In the genomic region with DNA sequence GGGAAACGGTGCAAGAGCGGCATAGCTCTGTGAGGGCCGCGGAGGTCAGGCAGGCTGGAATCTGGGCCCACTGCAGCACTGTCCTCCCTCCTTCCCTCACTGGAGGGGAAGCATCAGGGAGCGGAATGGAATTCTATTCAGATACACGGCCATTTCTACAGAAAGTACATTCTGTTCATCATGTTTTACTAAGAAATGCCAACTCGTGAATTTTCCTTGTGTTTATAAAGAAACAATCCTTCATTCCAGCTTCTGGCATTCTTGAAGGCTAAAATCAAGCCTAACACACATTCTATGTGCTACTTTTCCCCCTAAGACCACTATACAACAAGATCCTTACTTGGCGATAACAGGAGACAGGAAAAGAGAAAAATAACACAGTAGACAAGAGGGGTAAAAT, we compare ENCODE assay signal across 19 cellular contexts.
DNase-seq lines count a peak whose midpoint lies in the region; ATAC-seq and TF ChIP-seq lines count a peak whose summit lies in the region.
"Had no signal": no experiment of that assay in that cellular context is flagged by ENCODE, and none has a peak within 500 bp of the region (broad histone marks: within the 10 kb centered on the region; RNA-seq: fewer than 3 reads in every experiment).

No MANE protein-coding gene starts in this region.

- no peak overlapping the region for H4K91ac ChIP-seq in IMR-90 (ENCODE audit: insufficient read depth, low read depth, low read length)

- H3K9ac ChIP-seq in IMR-90 (ENCODE audit: low read depth, low read length) (no peak overlapping the region), neural progenitor cell (no peak overlapping the region)

- no peaks in the 10 kb centered on the region for H3F3A ChIP-seq in neural progenitor cell (ENCODE audit: low read depth)

- no peak overlapping the region for H2BK120ac ChIP-seq in IMR-90 (ENCODE audit: low read depth, low read length)

- no peak overlapping the region for H4K5ac ChIP-seq in IMR-90 (ENCODE audit: low read depth, low read length)

- H2BK20ac ChIP-seq in IMR-90 (ENCODE audit: low read depth, low read length): no peak overlapping the region

- CTCF ChIA-PET in IMR-90 (lab: Yijun Ruan, JAX): no interaction called here

- no peak overlapping the region for H2BK5ac ChIP-seq in IMR-90 (ENCODE audit: low read depth, low read length, poor library complexity, severe bottlenecking)

- peaks cover 73% of the 10 kb centered on the region for H3K36me3 Mint-ChIP-seq in neural progenitor cell
- peaks cover 36% of the 10 kb centered on the region for H3K36me3 Mint-ChIP-seq in type B pancreatic cell
- H3K36me3 Mint-ChIP-seq: CD4-positive, CD25-positive, alpha-beta regulatory T cell had no signal

- DNase-seq in IMR-90: no peak
- DNase-seq in left kidney (ENCODE audit: low read depth, low spot score): peak; percentile 48
- DNase-seq in neural progenitor cell (ENCODE audit: low spot score): no peak
- DNase-seq in type B pancreatic cell (ENCODE audit: extremely low spot score, unreplicated experiment): no peak
- no peak for DNase-seq in NCI-H1048 (lab: John Stamatoyannopoulos, UW)
- DNase-seq in foreskin fibroblast: no peak
- DNase-seq: ACHN; BE2C; C1 segment of cervical spinal cord; CD4-positive, CD25-positive, alpha-beta regulatory T cell; CD8-positive, alpha-beta memory T cell; DMS 273 treated with DMSO at 0.1 percent for 48 hours; DMS53; DND-41; EL; H9 had no signal

- H3K9me3 ChIP-seq in IMR-90 (ENCODE audit: control insufficient read depth, insufficient read depth, low read length): no peaks in the 10 kb centered on the region
- H3K9me3 ChIP-seq in neural progenitor cell (ENCODE audit: low read depth): no peaks in the 10 kb centered on the region
- H3K9me3 ChIP-seq: BE2C had no signal

- H3K18ac ChIP-seq in IMR-90 (ENCODE audit: low read depth, low read length): no peak overlapping the region

- no peaks in the 10 kb centered on the region; the same call in 1 of the 2 replicates for H3K9me1 ChIP-seq in IMR-90 (ENCODE audit: insufficient read depth, low read length)

- no peak overlapping the region for H2AFZ ChIP-seq in IMR-90 (replicated peaks; ENCODE audit: low read length, poor library complexity)
- H2AFZ ChIP-seq in neural progenitor cell (replicated peaks): no peak overlapping the region

- WGBS in IMR-90 (ENCODE audit: extremely low coverage in 2 of 2, insufficient read length in 1 of 2), 2 experiments: no CpG with 5 or more reads among the region's 8 CpGs

- H3K27me3 ChIP-seq in IMR-90 (ENCODE audit: control insufficient read depth, insufficient read depth, low read length) (no peaks in the 10 kb centered on the region), neural progenitor cell (no peaks in the 10 kb centered on the region)
- H3K27me3 ChIP-seq: BE2C had no signal

- no peaks in the 10 kb centered on the region for H3K79me1 ChIP-seq in IMR-90 (ENCODE audit: low read depth in 1 of 2, low read length in 2 of 2)

- no peak overlapping the region for H3K4ac ChIP-seq in IMR-90 (ENCODE audit: low read depth, low read length)

- H3K4me1 ChIP-seq in IMR-90 (ENCODE audit: control insufficient read depth, insufficient read depth, low read length) (no peaks in the 10 kb centered on the region), neural progenitor cell (no peaks in the 10 kb centered on the region)
- H3K4me1 ChIP-seq: BE2C had no signal

- no TSS peak for BruUV-seq in IMR-90 (replicated peaks; lab: Mats Ljungman, UMichigan)

- no peaks in the 10 kb centered on the region for H3K27me3 Mint-ChIP-seq in neural progenitor cell (ENCODE audit: insufficient read depth, low read depth)
- no peaks in the 10 kb centered on the region for H3K27me3 Mint-ChIP-seq in type B pancreatic cell
- H3K27me3 Mint-ChIP-seq: CD4-positive, CD25-positive, alpha-beta regulatory T cell had no signal

- no peak for TF ChIP-seq POLR2A in IMR-90 (IDR thresholded peaks at IDR 0.05; ENCODE audit: low read depth, low read length)

- H2AK9ac ChIP-seq in IMR-90 (replicated peaks; ENCODE audit: low read depth, low read length, poor library complexity): no peak overlapping the region

- H2AK5ac ChIP-seq in IMR-90 (ENCODE audit: low read depth, low read length): no peak overlapping the region

- POLR2A ChIA-PET in IMR-90 (lab: Charles Lee; ENCODE audit: unreplicated experiment): no interaction called here

- ATAC-seq in IMR-90 (ENCODE audit: low read depth) (no peak), GM21367 (IDR thresholded peaks at IDR 0.05; ENCODE audit: unreplicated experiment) (no peak)
- ATAC-seq: GM12878, HepG2 had no signal

- no peak overlapping the region for H3K23ac ChIP-seq in IMR-90 (ENCODE audit: low read depth, low read length)

- dilution Hi-C loops in IMR-90 (cut with HindIII; ENCODE audit: low sequenced_read_pairs, unreplicated experiment): no loop called here

- in situ Hi-C loops in IMR-90 (cut with MboI; ENCODE audit: low sequenced_read_pairs): no loop called here

- H3K4me2 ChIP-seq in IMR-90 (ENCODE audit: low read depth, low read length) (no peak overlapping the region), neural progenitor cell (no peak overlapping the region)

- H3K56ac ChIP-seq in IMR-90 (ENCODE audit: extremely low read depth, insufficient read depth, low read length): no peak overlapping the region

- no peak overlapping the region for H3K27ac ChIP-seq in IMR-90 (ENCODE audit: insufficient read depth, low read length)
- H3K27ac ChIP-seq in neural progenitor cell: no peak overlapping the region

- no peak overlapping the region for H4K8ac ChIP-seq in IMR-90 (ENCODE audit: low read depth in 2 of 2, low read length in 2 of 2)

- peaks cover 11% of the 10 kb centered on the region for H3K4me1 Mint-ChIP-seq in neural progenitor cell
- peaks cover 21% of the 10 kb centered on the region for H3K4me1 Mint-ChIP-seq in type B pancreatic cell (ENCODE audit: unreplicated experiment)
- H3K4me1 Mint-ChIP-seq: H9 had no signal

- H2BK15ac ChIP-seq in IMR-90 (ENCODE audit: low read depth, low read length): no peak overlapping the region

- no peaks in the 10 kb centered on the region for H3K79me2 ChIP-seq in neural progenitor cell (ENCODE audit: low read depth)

- H3K4me3 Mint-ChIP-seq in neural progenitor cell (no peak overlapping the region), type B pancreatic cell (no peak overlapping the region)
- H3K4me3 Mint-ChIP-seq: CD4-positive, CD25-positive, alpha-beta regulatory T cell; CD8-positive, alpha-beta memory T cell; H9 had no signal

- intact Hi-C loops in IMR-90 (cut with micrococcal nuclease): no loop called here

- H3K14ac ChIP-seq in IMR-90 (replicated peaks; ENCODE audit: low read depth, low read length): no peak overlapping the region

- no peaks in the 10 kb centered on the region for H3K9me3 Mint-ChIP-seq in neural progenitor cell
- H3K9me3 Mint-ChIP-seq in type B pancreatic cell: no peaks in the 10 kb centered on the region
- H3K9me3 Mint-ChIP-seq: CD4-positive, CD25-positive, alpha-beta regulatory T cell; CD8-positive, alpha-beta memory T cell; H9 had no signal

- H3K4me3 ChIP-seq in IMR-90 (ENCODE audit: insufficient read depth, low read depth, low read length) (no peak overlapping the region), neural progenitor cell (no peak overlapping the region), foreskin fibroblast (ENCODE audit: low read depth in 1 of 2, low read length in 2 of 2) (no peak overlapping the region)
- H3K4me3 ChIP-seq: GM12878 had no signal

- H3K27ac Mint-ChIP-seq in neural progenitor cell (peak overlapping the region; percentile 77), type B pancreatic cell (peak overlapping the region; percentile 38)
- H3K27ac Mint-ChIP-seq: CD4-positive, CD25-positive, alpha-beta regulatory T cell; CD8-positive, alpha-beta memory T cell; H9 had no signal

- TF ChIP-seq RAD21 in IMR-90 (IDR thresholded peaks at IDR 0.05; ENCODE audit: low read length): no peak

- TF ChIP-seq CTCF in IMR-90 (conservative IDR thresholded peaks at IDR 0.05; ENCODE audit: low read depth, low read length) (no peak), neural progenitor cell (IDR thresholded peaks at IDR 0.05) (no peak), type B pancreatic cell (conservative IDR thresholded peaks at IDR 0.05) (no peak), foreskin fibroblast (IDR thresholded peaks at IDR 0.05; ENCODE audit: low read depth, low read length) (no peak)

- peaks cover 24% of the 10 kb centered on the region; the same call in 1 of the 2 replicates for H3K36me3 ChIP-seq in IMR-90 (ENCODE audit: control insufficient read depth, insufficient read depth, low read length)
- no peaks in the 10 kb centered on the region for H3K36me3 ChIP-seq in neural progenitor cell

- H4K20me1 ChIP-seq in IMR-90 (ENCODE audit: insufficient read depth, low read length) (no peaks in the 10 kb centered on the region), neural progenitor cell (ENCODE audit: low read depth) (no peaks in the 10 kb centered on the region)

TF ChIP-seq in IMR-90, 13 proteins besides CTCF, POLR2A, EP300 and RAD21:
- no peak for TF ChIP-seq CHD1 (IDR thresholded peaks at IDR 0.05; ENCODE audit: low read depth, low read length)
- no peak for TF ChIP-seq RFX5 (IDR thresholded peaks at IDR 0.05; ENCODE audit: low read depth, low read length)
- TF ChIP-seq, protein P1, sequence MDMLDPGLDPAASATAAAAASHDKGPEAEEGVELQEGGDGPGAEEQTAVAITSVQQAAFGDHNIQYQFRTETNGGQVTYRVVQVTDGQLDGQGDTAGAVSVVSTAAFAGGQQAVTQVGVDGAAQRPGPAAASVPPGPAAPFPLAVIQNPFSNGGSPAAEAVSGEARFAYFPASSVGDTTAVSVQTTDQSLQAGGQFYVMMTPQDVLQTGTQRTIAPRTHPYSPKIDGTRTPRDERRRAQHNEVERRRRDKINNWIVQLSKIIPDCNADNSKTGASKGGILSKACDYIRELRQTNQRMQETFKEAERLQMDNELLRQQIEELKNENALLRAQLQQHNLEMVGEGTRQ (IDR thresholded peaks at IDR 0.05; ENCODE audit: low read depth, low read length): no peak
- TF ChIP-seq MAZ (IDR thresholded peaks at IDR 0.05; ENCODE audit: borderline replicate concordance, low read depth, low read length): no peak
- no peak for TF ChIP-seq BHLHE40 (IDR thresholded peaks at IDR 0.05; ENCODE audit: low read depth, low read length)
- peak; percentile 70 for TF ChIP-seq MAFK (IDR thresholded peaks at IDR 0.05; ENCODE audit: low read depth, low read length)
TF ChIP-seq in IMR-90: peak in this region for 1.
